In genomic region chr17:74923538-74924249, GRCh38 we compare ENCODE assay signal across 1 cellular context.
TF ChIP-seq lines count a peak whose summit lies in the region.

No MANE protein-coding gene starts in this region.

TF ChIP-seq in HEK293, 187 proteins besides CTCF, POLR2A, EP300 and RAD21 (continued from another document and continues in another):
- TF ChIP-seq ZSCAN16 (tag by site-specific recombination; IDR thresholded peaks at IDR 0.05) (no peak), REST (tag by site-specific recombination; IDR thresholded peaks at IDR 0.05) (no peak), BCL11A (tag by site-specific recombination; IDR thresholded peaks at IDR 0.05; ENCODE audit: low read depth) (no peak), KLF1 (tag by site-specific recombination; IDR thresholded peaks at IDR 0.05) (no peak), ZNF473 (tag by site-specific recombination; IDR thresholded peaks at IDR 0.05) (no peak), TCF7L2 (IDR thresholded peaks at IDR 0.05; ENCODE audit: borderline replicate concordance, low read depth, low read length) (no peak), OVOL3 (tag by site-specific recombination; IDR thresholded peaks at IDR 0.05) (no peak), SALL2 (tag by site-specific recombination; IDR thresholded peaks at IDR 0.05; ENCODE audit: borderline replicate concordance) (no peak), ZNF2 (tag by site-specific recombination; IDR thresholded peaks at IDR 0.05) (peak; percentile 60; the same call in 1 of the 2 replicates), KLF7 (tag by site-specific recombination; IDR thresholded peaks at IDR 0.05; ENCODE audit: borderline replicate concordance) (no peak), ZNF785 (tag by site-specific recombination; IDR thresholded peaks at IDR 0.05) (no peak), ZNF302 (tag by site-specific recombination; IDR thresholded peaks at IDR 0.05; ENCODE audit: low read depth) (no peak), ZNF112 (tag by site-specific recombination; IDR thresholded peaks at IDR 0.05) (no peak), ZNF404 (tag by site-specific recombination; IDR thresholded peaks at IDR 0.05) (no peak), BCL6B (tag by site-specific recombination; IDR thresholded peaks at IDR 0.05) (no peak), ZNF701 (tag by site-specific recombination; IDR thresholded peaks at IDR 0.05) (no peak), ZNF660 (tag by site-specific recombination; IDR thresholded peaks at IDR 0.05) (no peak), TSHZ1 (tag by site-specific recombination; IDR thresholded peaks at IDR 0.05; ENCODE audit: borderline replicate concordance) (no peak), ZNF48 (tag by site-specific recombination; IDR thresholded peaks at IDR 0.05) (no peak), ZNF138 (tag by site-specific recombination; IDR thresholded peaks at IDR 0.05; ENCODE audit: borderline replicate concordance) (no peak), ZNF510 (tag by site-specific recombination; IDR thresholded peaks at IDR 0.05; ENCODE audit: insufficient replicate concordance) (no peak), ZNF449 (tag by site-specific recombination; IDR thresholded peaks at IDR 0.05) (no peak), ZFP41 (tag by site-specific recombination; IDR thresholded peaks at IDR 0.05; ENCODE audit: borderline replicate concordance) (no peak), ZNF843 (tag by site-specific recombination; IDR thresholded peaks at IDR 0.05) (0 out of 2 replicates have a peak, but pooled peaks have one; percentile 31), ZNF324 (tag by site-specific recombination; IDR thresholded peaks at IDR 0.05) (no peak), ZNF596 (tag by site-specific recombination; IDR thresholded peaks at IDR 0.05) (no peak)
- TF ChIP-seq, protein P1, sequence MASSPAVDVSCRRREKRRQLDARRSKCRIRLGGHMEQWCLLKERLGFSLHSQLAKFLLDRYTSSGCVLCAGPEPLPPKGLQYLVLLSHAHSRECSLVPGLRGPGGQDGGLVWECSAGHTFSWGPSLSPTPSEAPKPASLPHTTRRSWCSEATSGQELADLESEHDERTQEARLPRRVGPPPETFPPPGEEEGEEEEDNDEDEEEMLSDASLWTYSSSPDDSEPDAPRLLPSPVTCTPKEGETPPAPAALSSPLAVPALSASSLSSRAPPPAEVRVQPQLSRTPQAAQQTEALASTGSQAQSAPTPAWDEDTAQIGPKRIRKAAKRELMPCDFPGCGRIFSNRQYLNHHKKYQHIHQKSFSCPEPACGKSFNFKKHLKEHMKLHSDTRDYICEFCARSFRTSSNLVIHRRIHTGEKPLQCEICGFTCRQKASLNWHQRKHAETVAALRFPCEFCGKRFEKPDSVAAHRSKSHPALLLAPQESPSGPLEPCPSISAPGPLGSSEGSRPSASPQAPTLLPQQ (tag by site-specific recombination; IDR thresholded peaks at IDR 0.05), result no peak; the same call in 1 of the 2 replicates
- TF ChIP-seq, protein P2, sequence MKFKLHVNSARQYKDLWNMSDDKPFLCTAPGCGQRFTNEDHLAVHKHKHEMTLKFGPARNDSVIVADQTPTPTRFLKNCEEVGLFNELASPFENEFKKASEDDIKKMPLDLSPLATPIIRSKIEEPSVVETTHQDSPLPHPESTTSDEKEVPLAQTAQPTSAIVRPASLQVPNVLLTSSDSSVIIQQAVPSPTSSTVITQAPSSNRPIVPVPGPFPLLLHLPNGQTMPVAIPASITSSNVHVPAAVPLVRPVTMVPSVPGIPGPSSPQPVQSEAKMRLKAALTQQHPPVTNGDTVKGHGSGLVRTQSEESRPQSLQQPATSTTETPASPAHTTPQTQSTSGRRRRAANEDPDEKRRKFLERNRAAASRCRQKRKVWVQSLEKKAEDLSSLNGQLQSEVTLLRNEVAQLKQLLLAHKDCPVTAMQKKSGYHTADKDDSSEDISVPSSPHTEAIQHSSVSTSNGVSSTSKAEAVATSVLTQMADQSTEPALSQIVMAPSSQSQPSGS (tag by site-specific recombination; IDR thresholded peaks at IDR 0.05; ENCODE audit: low read depth), result no peak
- TF ChIP-seq, protein P3, sequence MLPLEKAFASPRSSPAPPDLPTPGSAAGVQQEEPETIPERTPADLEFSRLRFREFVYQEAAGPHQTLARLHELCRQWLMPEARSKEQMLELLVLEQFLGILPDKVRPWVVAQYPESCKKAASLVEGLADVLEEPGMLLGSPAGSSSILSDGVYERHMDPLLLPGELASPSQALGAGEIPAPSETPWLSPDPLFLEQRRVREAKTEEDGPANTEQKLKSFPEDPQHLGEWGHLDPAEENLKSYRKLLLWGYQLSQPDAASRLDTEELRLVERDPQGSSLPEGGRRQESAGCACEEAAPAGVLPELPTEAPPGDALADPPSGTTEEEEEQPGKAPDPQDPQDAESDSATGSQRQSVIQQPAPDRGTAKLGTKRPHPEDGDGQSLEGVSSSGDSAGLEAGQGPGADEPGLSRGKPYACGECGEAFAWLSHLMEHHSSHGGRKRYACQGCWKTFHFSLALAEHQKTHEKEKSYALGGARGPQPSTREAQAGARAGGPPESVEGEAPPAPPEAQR (tag by site-specific recombination; IDR thresholded peaks at IDR 0.05), result no peak
- TF ChIP-seq, protein P4, sequence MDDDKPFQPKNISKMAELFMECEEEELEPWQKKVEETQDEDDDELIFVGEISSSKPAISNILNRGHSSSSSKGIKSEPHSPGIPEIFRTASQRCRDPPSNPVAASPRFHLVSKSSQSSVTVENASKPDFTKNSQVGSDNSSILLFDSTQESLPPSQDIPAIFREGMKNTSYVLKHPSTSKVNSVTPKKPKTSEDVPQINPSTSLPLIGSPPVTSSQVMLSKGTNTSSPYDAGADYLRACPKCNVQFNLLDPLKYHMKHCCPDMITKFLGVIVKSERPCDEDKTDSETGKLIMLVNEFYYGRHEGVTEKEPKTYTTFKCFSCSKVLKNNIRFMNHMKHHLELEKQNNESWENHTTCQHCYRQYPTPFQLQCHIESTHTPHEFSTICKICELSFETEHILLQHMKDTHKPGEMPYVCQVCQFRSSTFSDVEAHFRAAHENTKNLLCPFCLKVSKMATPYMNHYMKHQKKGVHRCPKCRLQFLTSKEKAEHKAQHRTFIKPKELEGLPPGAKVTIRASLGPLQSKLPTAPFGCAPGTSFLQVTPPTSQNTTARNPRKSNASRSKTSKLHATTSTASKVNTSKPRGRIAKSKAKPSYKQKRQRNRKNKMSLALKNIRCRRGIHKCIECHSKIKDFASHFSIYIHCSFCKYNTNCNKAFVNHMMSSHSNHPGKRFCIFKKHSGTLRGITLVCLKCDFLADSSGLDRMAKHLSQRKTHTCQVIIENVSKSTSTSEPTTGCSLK (tag by site-specific recombination; IDR thresholded peaks at IDR 0.05), result no peak
- TF ChIP-seq, protein P5, sequence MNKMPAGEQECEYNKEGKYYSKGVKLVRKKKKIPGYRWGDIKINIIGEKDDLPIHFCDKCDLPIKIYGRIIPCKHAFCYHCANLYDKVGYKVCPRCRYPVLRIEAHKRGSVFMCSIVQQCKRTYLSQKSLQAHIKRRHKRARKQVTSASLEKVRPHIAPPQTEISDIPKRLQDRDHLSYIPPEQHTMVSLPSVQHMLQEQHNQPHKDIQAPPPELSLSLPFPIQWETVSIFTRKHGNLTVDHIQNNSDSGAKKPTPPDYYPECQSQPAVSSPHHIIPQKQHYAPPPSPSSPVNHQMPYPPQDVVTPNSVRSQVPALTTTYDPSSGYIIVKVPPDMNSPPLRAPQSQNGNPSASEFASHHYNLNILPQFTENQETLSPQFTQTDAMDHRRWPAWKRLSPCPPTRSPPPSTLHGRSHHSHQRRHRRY (tag by site-specific recombination; IDR thresholded peaks at IDR 0.05), result no peak
- TF ChIP-seq, protein P6, sequence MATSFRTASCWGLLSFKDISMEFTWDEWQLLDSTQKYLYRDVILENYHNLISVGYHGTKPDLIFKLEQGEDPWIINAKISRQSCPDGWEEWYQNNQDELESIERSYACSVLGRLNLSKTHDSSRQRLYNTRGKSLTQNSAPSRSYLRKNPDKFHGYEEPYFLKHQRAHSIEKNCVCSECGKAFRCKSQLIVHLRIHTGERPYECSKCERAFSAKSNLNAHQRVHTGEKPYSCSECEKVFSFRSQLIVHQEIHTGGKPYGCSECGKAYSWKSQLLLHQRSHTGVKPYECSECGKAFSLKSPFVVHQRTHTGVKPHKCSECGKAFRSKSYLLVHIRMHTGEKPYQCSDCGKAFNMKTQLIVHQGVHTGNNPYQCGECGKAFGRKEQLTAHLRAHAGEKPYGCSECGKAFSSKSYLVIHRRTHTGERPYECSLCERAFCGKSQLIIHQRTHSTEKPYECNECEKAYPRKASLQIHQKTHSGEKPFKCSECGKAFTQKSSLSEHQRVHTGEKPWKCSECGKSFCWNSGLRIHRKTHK (tag by site-specific recombination; IDR thresholded peaks at IDR 0.05), result no peak
- TF ChIP-seq, protein P7, sequence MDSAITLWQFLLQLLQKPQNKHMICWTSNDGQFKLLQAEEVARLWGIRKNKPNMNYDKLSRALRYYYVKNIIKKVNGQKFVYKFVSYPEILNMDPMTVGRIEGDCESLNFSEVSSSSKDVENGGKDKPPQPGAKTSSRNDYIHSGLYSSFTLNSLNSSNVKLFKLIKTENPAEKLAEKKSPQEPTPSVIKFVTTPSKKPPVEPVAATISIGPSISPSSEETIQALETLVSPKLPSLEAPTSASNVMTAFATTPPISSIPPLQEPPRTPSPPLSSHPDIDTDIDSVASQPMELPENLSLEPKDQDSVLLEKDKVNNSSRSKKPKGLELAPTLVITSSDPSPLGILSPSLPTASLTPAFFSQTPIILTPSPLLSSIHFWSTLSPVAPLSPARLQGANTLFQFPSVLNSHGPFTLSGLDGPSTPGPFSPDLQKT (IDR thresholded peaks at IDR 0.05; ENCODE audit: borderline replicate concordance, low read depth, low read length), result no peak
